Comparison of ENCODE assay signal across 12 cellular contexts in the genomic region with DNA sequence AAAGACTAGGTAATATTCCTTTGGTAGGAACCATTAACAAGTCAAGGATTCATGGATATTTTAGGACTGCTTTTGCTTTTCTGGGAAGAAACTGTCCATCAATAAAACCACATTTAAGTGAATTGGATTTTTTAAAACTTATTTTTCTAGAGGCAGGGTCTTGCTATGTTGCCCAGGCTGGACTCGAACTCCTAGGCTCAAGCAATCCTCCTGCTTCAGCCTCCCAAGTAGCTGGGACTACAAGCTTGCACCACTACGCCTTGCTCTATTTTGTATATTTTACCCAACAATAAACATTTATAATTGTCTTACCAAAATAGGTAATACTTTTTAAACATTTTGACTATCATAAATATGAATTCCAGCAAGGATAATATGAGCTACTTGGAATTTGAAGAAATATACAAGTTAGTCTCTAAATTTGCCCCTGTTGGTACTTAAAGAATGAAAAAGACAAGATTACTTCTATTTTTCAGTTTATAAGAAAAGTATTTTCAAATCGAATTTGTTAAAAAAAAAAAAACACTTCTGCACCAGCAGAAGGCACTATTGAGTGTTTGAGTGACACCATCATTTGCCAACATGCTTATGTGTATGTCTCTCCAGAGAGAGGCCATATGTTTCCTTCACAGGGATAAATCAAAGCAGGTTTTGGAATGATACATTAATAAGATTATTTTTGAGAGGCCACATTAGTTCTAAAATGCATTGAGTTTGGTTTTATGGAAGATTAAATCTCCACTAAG. TPM values are rescaled to one million over a fixed set of nuclear protein-coding genes. Genes with fewer than 3 reads are reported as not detected.
DNase-seq lines count a peak whose midpoint lies in the region; ATAC-seq, FAIRE-seq and TF ChIP-seq lines count a peak whose summit lies in the region.
"Had no signal": no experiment of that assay in that cellular context is flagged by ENCODE, and none has a peak within 500 bp of the region (broad histone marks: within the 10 kb centered on the region; RNA-seq: fewer than 3 reads in every experiment).

No MANE protein-coding gene starts in this region.

- no peak overlapping the region for H3K9ac ChIP-seq in K562 (ENCODE audit: insufficient read depth in 1 of 2, low read depth in 2 of 2, low read length in 2 of 2)

- peak; percentile 15 to 41; a peak in 2 of 4 replicates for TF ChIP-seq RAD21 in K562 (CRISPR knock-in tag; conservative IDR thresholded peaks at IDR 0.05 in 1 of 2, IDR thresholded peaks at IDR 0.05 in 1 of 2)

- peak; percentile 26 to 50 (median 34); a peak in 3 of 6 replicates for TF ChIP-seq CTCF in K562 (IDR thresholded peaks at IDR 0.05 in 2 of 3, conservative IDR thresholded peaks at IDR 0.05 in 1 of 3; ENCODE audit: insufficient read depth in 2 of 3, low read depth in 1 of 3, low read length in 3 of 3)
- peak; percentile 30 for TF ChIP-seq CTCF in osteoblast (IDR thresholded peaks at IDR 0.05; ENCODE audit: extremely low read depth, low read depth, low read length)
- no peak for TF ChIP-seq CTCF in ovary (IDR thresholded peaks at IDR 0.05)

- 33% methylated on average over 3 of the region's 3 CpGs for WGBS in K562 (ENCODE audit: insufficient coverage, low coverage, missing lambda C conversion rate)
- WGBS in ovary, 3 donors = 78 to 87% (median 79%) methylated on average over 3 of the region's 3 CpGs

- peaks cover 21% of the 10 kb centered on the region; the same call in 1 of the 3 replicates for H3K36me3 ChIP-seq in K562 (ENCODE audit: control insufficient read depth, insufficient read depth, low read length)
- no peaks in the 10 kb centered on the region for H3K36me3 ChIP-seq in osteoblast (ENCODE audit: insufficient read depth, low read length)
- H3K36me3 ChIP-seq in ovary = no peaks in the 10 kb centered on the region

- ATAC-seq in K562 = no peak
- ATAC-seq in HG02588 (IDR thresholded peaks at IDR 0.05; ENCODE audit: unreplicated experiment) = no peak
- ATAC-seq: stimulated activated naive B cell treated with anti-CD40 and anti-IgM and Interleukin-4, amounts not matched to agents 10 μg/mL and 1 μg/mL and 100 μg/mL, for 72 hours had no signal

- H3K27me3 ChIP-seq in K562 (ENCODE audit: control insufficient read depth in 2 of 2, insufficient read depth in 2 of 2, low read length in 2 of 2) = peaks cover 2 to 4% of the 10 kb centered on the region in 2 experiments; a peak in 2 of 5 replicates
- H3K27me3 ChIP-seq in osteoblast (ENCODE audit: insufficient read depth, low read length) = no peaks in the 10 kb centered on the region
- no peaks in the 10 kb centered on the region for H3K27me3 ChIP-seq in ovary
- H3K27me3 ChIP-seq: dorsolateral prefrontal cortex had no signal

- no peaks in the 10 kb centered on the region for H3K9me1 ChIP-seq in K562 (ENCODE audit: control insufficient read depth, insufficient read depth, low read length)

- H3K27ac ChIP-seq in K562 (ENCODE audit: extremely low read depth, low read depth, low read length) (no peak overlapping the region), osteoblast (ENCODE audit: low read depth, low read length) (no peak overlapping the region), ovary (no peak overlapping the region)
- H3K27ac ChIP-seq: dorsolateral prefrontal cortex had no signal

- no peaks in the 10 kb centered on the region for H3K4me1 ChIP-seq in K562 (replicated peaks in 1 of 2; ENCODE audit: control insufficient read depth in 2 of 2, insufficient read depth in 2 of 2, low read length in 2 of 2)
- H3K4me1 ChIP-seq in osteoblast (ENCODE audit: insufficient read depth, low read length) = no peaks in the 10 kb centered on the region
- no peaks in the 10 kb centered on the region for H3K4me1 ChIP-seq in ovary (ENCODE audit: insufficient read depth)

- POLR2A ChIA-PET in K562 (lab: Yijun Ruan, JAX) = interaction anchor here (1.7 kb wide), 1 partner anchor 9 kb away, joined by 6 read pairs; no protein-coding TSS in a partner anchor

- intact Hi-C loops in K562 (cut with micrococcal nuclease) = loop anchor here (2.0 kb wide), 1 partner anchor 100 kb away; no protein-coding TSS in a partner anchor
- intact Hi-C loops in ovary (cut with DNase I) = no loop called here

- H3K4me2 ChIP-seq in K562 (ENCODE audit: insufficient read depth, low read length) = no peak overlapping the region
- H3K4me2 ChIP-seq in osteoblast (ENCODE audit: insufficient read depth, low read length) = no peak overlapping the region

- TF ChIP-seq POLR2A in K562 (conservative IDR thresholded peaks at IDR 0.05) (no peak), ovary (IDR thresholded peaks at IDR 0.05) (no peak)

- H2AFZ ChIP-seq in K562 (ENCODE audit: low read depth, low read length) = no peak overlapping the region
- no peak overlapping the region for H2AFZ ChIP-seq in osteoblast (ENCODE audit: low read length)

- CTCF ChIA-PET in K562 (lab: Yijun Ruan, JAX; ENCODE audit: low intra/inter-chr PET ratio) = interaction anchor here (0.6 kb wide), 1 partner anchor 124 kb away, joined by 4 read pairs; no protein-coding TSS in a partner anchor

- TF ChIP-seq EP300 in K562 (IDR thresholded peaks at IDR 0.05; ENCODE audit: low read length) = no peak
- no peak for TF ChIP-seq EP300 in ovary (IDR thresholded peaks at IDR 0.05)

- BruUV-seq in K562 (replicated peaks; lab: Mats Ljungman, UMichigan) = no TSS peak

- no peaks in the 10 kb centered on the region for H4K20me1 ChIP-seq in K562 (replicated peaks; ENCODE audit: control insufficient read depth, insufficient read depth, low read length)
- H4K20me1 ChIP-seq in osteoblast (ENCODE audit: insufficient read depth, low read length) = no peaks in the 10 kb centered on the region

- H3K9me3 ChIP-seq in K562 (replicated peaks; ENCODE audit: control insufficient read depth, insufficient read depth, low read depth, low read length) (no peaks in the 10 kb centered on the region), osteoblast (ENCODE audit: low read depth, low read length) (no peaks in the 10 kb centered on the region), ovary (no peaks in the 10 kb centered on the region)

- FAIRE-seq in K562 (lab: Jason Lieb, UNC) = no peak

- H3K79me2 ChIP-seq in K562 (ENCODE audit: control insufficient read depth, insufficient read depth, low read length) = no peaks in the 10 kb centered on the region
- H3K79me2 ChIP-seq in osteoblast (ENCODE audit: insufficient read depth, low read length) = no peaks in the 10 kb centered on the region

- H3K4me3 ChIP-seq in K562 = no peak overlapping the region
- H3K4me3 ChIP-seq in osteoblast (ENCODE audit: insufficient read depth, low read length) = no peak overlapping the region
- no peak overlapping the region for H3K4me3 ChIP-seq in ovary
- H3K4me3 ChIP-seq: dorsolateral prefrontal cortex had no signal

- DNase-seq in NCI-H748 (lab: John Stamatoyannopoulos, UW; ENCODE audit: unreplicated experiment) = peak; percentile 16
- DNase-seq in NCI-H748 treated with DMSO at 0.1 percent for 48 hours (lab: John Stamatoyannopoulos, UW) = no peak
- peak; percentile 8 for DNase-seq in MV-4-11 (lab: John Stamatoyannopoulos, UW)
- peak; percentile 12 to 36 (median 26) for DNase-seq in K562 (ENCODE audit: extremely low read depth in 1 of 4, low spot score in 3 of 4)
- DNase-seq in osteoblast (ENCODE audit: insufficient read length, low spot score, missing footprints) = no peak
- DNase-seq in ovary = no peak
- no peak for DNase-seq in CD1c-positive myeloid dendritic cell (ENCODE audit: extremely low spot score)
- DNase-seq: dorsolateral prefrontal cortex; stimulated activated naive B cell treated with anti-CD40 and anti-IgM and Interleukin-4, amounts not matched to agents 10 μg/mL and 1 μg/mL and 100 μg/mL, for 72 hours had no signal

- in situ Hi-C loops in K562 (cut with MboI) = no loop called here

TF ChIP-seq in K562, 482 proteins besides CTCF, POLR2A, EP300 and RAD21 (continues in another document):
- TF ChIP-seq NFIX (CRISPR knock-in tag; IDR thresholded peaks at IDR 0.05; ENCODE audit: low read depth) = no peak
- TF ChIP-seq ZNF583 (CRISPR knock-in tag; IDR thresholded peaks at IDR 0.05) = no peak
- TF ChIP-seq SMC3 (conservative IDR thresholded peaks at IDR 0.05; ENCODE audit: insufficient read depth, low read depth, low read length) = 0 out of 2 replicates have a peak, but pooled peaks have one; percentile 16
- no peak for TF ChIP-seq ZBTB17 (CRISPR knock-in tag; IDR thresholded peaks at IDR 0.05)

RNA-seq across cellular contexts. Expression of a gene that starts 60.0 kb away (rescaled TPM):
- total RNA-seq in K562 (2011; cell fraction: chromatin; rRNA removed; ENCODE audit: low replicate concordance) = not detected in 2 replicates
- total RNA-seq in K562 (2011; cell fraction: nucleolus; rRNA removed) = not detected in 2 replicates
- total RNA-seq in K562 (2011; cell fraction: nucleoplasm; rRNA removed) = not detected in 2 replicates
- total RNA-seq in K562 (2014; rRNA removed) (not detected in 2 replicates), K562 (2014; rRNA removed; fragmentation: Illumina TruSeq; extraction: Trizol) (not detected in 2 replicates), K562 (2015; rRNA removed; fragmentation: Illumina TruSeq; extraction: Trizol) (not detected in 2 replicates), K562 (2021) (not detected in 2 replicates), osteoblast (not detected in 2 replicates), ovary (under 1 TPM in 1 of 7 donors, not detected in 6; 0.63 TPM)
- polyA plus RNA-seq in K562 (2011; rRNA removed) (not detected in 2 replicates), K562 (2014; fragmentation: Illumina TruSeq; extraction: Trizol) (not detected in 2 replicates), K562 (2014; fragmentation: Nextera tagmentation; extraction: Ambion mirVana) (not detected), K562 (2014; rRNA removed) (not detected in 2 replicates), ovary (not detected)
- polyA plus RNA-seq in K562 (2011; cell fraction: cytosol; rRNA removed) = not detected in 2 replicates
- not detected in 2 replicates for polyA plus RNA-seq in K562 (2011; cell fraction: nucleus; rRNA removed)
- not detected in 2 replicates for polyA plus RNA-seq in K562 (2012)
- not detected in 2 replicates for polyA minus RNA-seq in K562 (2011; rRNA and poly(A)+ RNA removed)
- not detected in 2 replicates for polyA minus RNA-seq in K562 (2011; cell fraction: cytosol; rRNA and poly(A)+ RNA removed)
- not detected in 2 replicates for polyA minus RNA-seq in K562 (2011; cell fraction: nucleus; rRNA and poly(A)+ RNA removed)
- total RNA-seq: activated T-helper 2 cell treated with anti-CD3 and anti-CD28 coated beads, Interferon-gamma antibody, Interleukin-2, Interleukin-4, amounts not matched to agents 10 μg/mL and 5 μg/mL and 100 μg/mL, durations not matched to agents 14 hours and 24 hours and 36 hours; myocyte had no signal

Comparison
In these comparisons a context has a peak if more than half of its experiments do, and no peak if none do; other contexts are left out.
1. DNase-seq: peak in NCI-H748 (single experiment), MV-4-11 (single experiment) and K562 (4 of 4); none in NCI-H748 treated with DMSO at 0.1 percent for 48 hours (single experiment), osteoblast (single experiment), ovary (0 of 5) and CD1c-positive myeloid dendritic cell (single experiment).
2. CTCF ChIP-seq: peak in K562 (3 of 3) and osteoblast (single experiment); none in ovary (0 of 3).